Comparison of ENCODE assay signal across 12 cellular contexts in the genomic region with DNA sequence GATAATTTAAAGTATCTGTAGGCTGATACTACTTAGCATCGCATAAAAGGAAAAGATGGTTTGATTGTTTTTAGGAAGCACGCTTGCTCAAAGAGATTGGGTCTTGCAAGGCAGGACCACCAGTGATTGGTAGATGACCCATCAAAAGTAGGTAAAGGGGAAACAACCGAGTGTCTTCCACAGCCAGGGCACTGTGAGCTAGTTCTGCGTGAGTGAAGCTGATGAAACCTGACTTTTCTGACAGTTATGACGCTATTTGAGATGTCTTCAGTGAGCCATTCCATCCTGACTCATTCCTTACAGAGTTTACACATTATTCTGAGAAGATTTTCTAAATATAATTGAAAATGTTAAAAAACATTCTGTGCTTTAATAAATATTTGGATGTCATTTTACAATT. TPM values are rescaled to one million over a fixed set of nuclear protein-coding genes. Genes with fewer than 3 reads are reported as not detected.
DNase-seq lines count a peak whose midpoint lies in the region; ATAC-seq and FAIRE-seq lines count a peak whose summit lies in the region.
"Had no signal": no experiment of that assay in that cellular context is flagged by ENCODE, and none has a peak within 500 bp of the region (broad histone marks: within the 10 kb centered on the region; RNA-seq: fewer than 3 reads in every experiment).

No MANE protein-coding gene starts in this region.

- H3K4me1 Mint-ChIP-seq in stimulated activated memory B cell treated with anti-CD40 and anti-IgM and Interleukin-4, amounts not matched to agents 10 μg/mL and 1 μg/mL and 100 μg/mL, for 72 hours: peaks cover 76% of the 10 kb centered on the region

- H3K27ac Mint-ChIP-seq in stimulated activated memory B cell treated with anti-CD40 and anti-IgM and Interleukin-4, amounts not matched to agents 10 μg/mL and 1 μg/mL and 100 μg/mL, for 72 hours: peak overlapping the region; percentile 78

- H3K36me3 Mint-ChIP-seq in stimulated activated memory B cell treated with anti-CD40 and anti-IgM and Interleukin-4, amounts not matched to agents 10 μg/mL and 1 μg/mL and 100 μg/mL, for 72 hours: peaks cover 47% of the 10 kb centered on the region

- peak overlapping the region; percentile 73 for H3K4me3 Mint-ChIP-seq in stimulated activated memory B cell treated with anti-CD40 and anti-IgM and Interleukin-4, amounts not matched to agents 10 μg/mL and 1 μg/mL and 100 μg/mL, for 72 hours

- ATAC-seq in GM19328 (IDR thresholded peaks at IDR 0.05; ENCODE audit: unreplicated experiment) (peak; percentile 55), HG02798 (IDR thresholded peaks at IDR 0.05; ENCODE audit: poor library complexity, unreplicated experiment) (peak; percentile 66), GM19397 (IDR thresholded peaks at IDR 0.05; ENCODE audit: unreplicated experiment) (no peak)
- ATAC-seq in stimulated activated memory B cell treated with anti-CD40 and anti-IgM and Interleukin-4, amounts not matched to agents 10 μg/mL and 1 μg/mL and 100 μg/mL, for 72 hours: peak; percentile 78

- peak; percentile 55 for FAIRE-seq in HTR-8/SVneo (lab: Jason Lieb, UNC)
- FAIRE-seq: endometrium had no signal

- DNase-seq in HTR-8/SVneo (ENCODE audit: insufficient read length, low spot score) (no peak), NCI-H1436 (lab: John Stamatoyannopoulos, UW) (no peak), COR-L47 (lab: John Stamatoyannopoulos, UW) (no peak), HT-29 (ENCODE audit: low spot score) (no peak)
- DNase-seq: hippocampal formation, NCI-H1930, T-helper 9 cell had no signal

- no peaks in the 10 kb centered on the region for H3K27me3 Mint-ChIP-seq in stimulated activated memory B cell treated with anti-CD40 and anti-IgM and Interleukin-4, amounts not matched to agents 10 μg/mL and 1 μg/mL and 100 μg/mL, for 72 hours

- no peaks in the 10 kb centered on the region for H3K9me3 Mint-ChIP-seq in stimulated activated memory B cell treated with anti-CD40 and anti-IgM and Interleukin-4, amounts not matched to agents 10 μg/mL and 1 μg/mL and 100 μg/mL, for 72 hours

RNA-seq across cellular contexts. Expression of a gene that starts 49.7 kb away (rescaled TPM):
- not detected in 2 replicates for total RNA-seq in HT-29 (2014; rRNA removed; shearing (Covaris generic))
